ENCODE assay signal across 12 cellular contexts in genomic region chr19:48715681-48716171, GRCh38. TPM values are rescaled to one million over a fixed set of nuclear protein-coding genes. Genes with fewer than 3 reads are reported as not detected.
DNase-seq lines count a peak whose midpoint lies in the region; ATAC-seq and TF ChIP-seq lines count a peak whose summit lies in the region.
"Had no signal": no experiment of that assay in that cellular context is flagged by ENCODE, and none has a peak within 500 bp of the region (broad histone marks: within the 10 kb centered on the region; RNA-seq: fewer than 3 reads in every experiment).

No MANE protein-coding gene starts in this region.

- no peaks in the 10 kb centered on the region for H3K36me3 ChIP-seq in adrenal gland (replicated peaks in 1 of 2)
- no peaks in the 10 kb centered on the region for H3K36me3 ChIP-seq in lower lobe of right lung
- H3K36me3 ChIP-seq in tibial artery, result no peaks in the 10 kb centered on the region
- H3K36me3 ChIP-seq: neutrophil had no signal

- no peak for TF ChIP-seq POLR2A in adrenal gland (IDR thresholded peaks at IDR 0.05)

- H3K27me3 ChIP-seq in adrenal gland, result no peaks in the 10 kb centered on the region
- H3K27me3 ChIP-seq in lower lobe of right lung (ENCODE audit: low read depth), result no peaks in the 10 kb centered on the region
- no peaks in the 10 kb centered on the region for H3K27me3 ChIP-seq in tibial artery

- WGBS in adrenal gland, 4 donors, result 56 to 64% (median 61%) methylated on average over 18 to 19 of the region's 19 CpGs

- TF ChIP-seq CTCF in adrenal gland (IDR thresholded peaks at IDR 0.05) (no peak), lower lobe of right lung (IDR thresholded peaks at IDR 0.05) (no peak), tibial artery (IDR thresholded peaks at IDR 0.05) (no peak)

- H3K27ac ChIP-seq in adrenal gland, result peak overlapping the region in 3 of 5 donors; percentile 40 to 68 (median 45)
- peak overlapping the region; percentile 41 for H3K27ac ChIP-seq in lower lobe of right lung
- H3K27ac ChIP-seq in tibial artery, result peak overlapping the region; percentile 74 to 82
- H3K27ac ChIP-seq: neutrophil had no signal

- H3K4me3 ChIP-seq in adrenal gland, result no peak overlapping the region
- H3K4me3 ChIP-seq in lower lobe of right lung, result peak overlapping the region; percentile 38
- H3K4me3 ChIP-seq in tibial artery, result peak overlapping the region in 1 of 2 donors; percentile 73

- H3K4me1 ChIP-seq in adrenal gland (replicated peaks in 1 of 2), result peaks cover 41 to 61% of the 10 kb centered on the region in 2 donors
- peaks cover 45% of the 10 kb centered on the region for H3K4me1 ChIP-seq in lower lobe of right lung
- H3K4me1 ChIP-seq in tibial artery, result peaks cover 4 to 61% (median 49%) of the 10 kb centered on the region in 4 donors

- ATAC-seq in lower lobe of right lung (no peak), GM21825 (IDR thresholded peaks at IDR 0.05; ENCODE audit: unreplicated experiment) (no peak), HG03354 (IDR thresholded peaks at IDR 0.05; ENCODE audit: poor library complexity, severe bottlenecking, unreplicated experiment) (no peak)
- ATAC-seq: stimulated activated naive CD8-positive, alpha-beta T cell treated with anti-CD3 and anti-CD28 coated beads, Interleukin-15, Interleukin-2, amounts not matched to agents 100 U/mL and 50 U/mL, for 24 hours had no signal

- H3K9me3 ChIP-seq in adrenal gland (replicated peaks in 1 of 3) (no peaks in the 10 kb centered on the region), lower lobe of right lung (no peaks in the 10 kb centered on the region), tibial artery (no peaks in the 10 kb centered on the region)
- H3K9me3 ChIP-seq: neutrophil had no signal

- peak; percentile 61 for DNase-seq in activated effector memory CD4-positive, alpha-beta T cell treated with anti-CD3 and anti-CD28 coated beads, Interleukin-2, amount 50 U/mL, for 16 hours
- no peak for DNase-seq in activated effector memory CD4-positive, alpha-beta T cell treated with Interleukin-2 at 50 U/mL for 16 hours
- peak in 1 of 7 donors; percentile 48 for DNase-seq in adrenal gland
- no peak for DNase-seq in lower lobe of right lung
- no peak for DNase-seq in tibial artery
- DNase-seq in germinal center (ENCODE audit: low spot score), result no peak
- DNase-seq: NCI-H748 treated with DMSO at 0.1 percent for 48 hours; stimulated activated naive CD8-positive, alpha-beta T cell treated with anti-CD3 and anti-CD28 coated beads, Interleukin-15, Interleukin-2, amounts not matched to agents 100 U/mL and 50 U/mL, for 24 hours had no signal

- intact Hi-C loops in adrenal gland (cut with DNase I) (no loop called here), lower lobe of right lung (cut with DNase I) (no loop called here), tibial artery (cut with DNase I; ENCODE audit: low total_unique reads) (no loop called here)

RNA-seq across cellular contexts. Expression of gene MAMSTR, which starts 3.8 kb away (rescaled TPM):
- total RNA-seq in adrenal gland, result 10 to 100 TPM in 7 of 8 donors, 1 to 10 TPM in 1; 9.4 to 45.9 (median 26.4) TPM
- 10 to 100 TPM in 2 of 3 donors, 1 to 10 TPM in 1; 8.9 to 57.9 (median 31.9) TPM for polyA plus RNA-seq in adrenal gland
- total RNA-seq in lower lobe of right lung, result 1.5 TPM

RNA-seq across cellular contexts. Expression of gene FUT2, which starts 20.0 kb away (rescaled TPM):
- total RNA-seq in adrenal gland (not detected), lower lobe of right lung (1.2 TPM)
- polyA plus RNA-seq in adrenal gland, result under 1 TPM in 2 of 3 donors, not detected in 1; 0.03 to 0.24 TPM
- total RNA-seq: dermis microvascular lymphatic vessel endothelial cell had no signal

RNA-seq across cellular contexts. Expression of gene RASIP1, which starts 24.7 kb away (rescaled TPM):
- total RNA-seq in adrenal gland (10 to 100 TPM; 13.3 to 23.1 (median 16.7) TPM), lower lobe of right lung (33.4 TPM)
- 10 to 100 TPM in 2 of 3 donors, 1 to 10 TPM in 1; 5.1 to 38.9 (median 34.6) TPM for polyA plus RNA-seq in adrenal gland

RNA-seq across cellular contexts. Expression of gene IZUMO1, which starts 31.0 kb away (rescaled TPM):
- total RNA-seq in adrenal gland (1 to 10 TPM in 3 of 8 donors, under 1 TPM in 2, not detected in 3; 0.70 to 2.9 (median 1.8) TPM), lower lobe of right lung (2.9 TPM)
- 1 to 10 TPM in 2 of 3 donors, under 1 TPM in 1; 0.59 to 1.2 (median 1.2) TPM for polyA plus RNA-seq in adrenal gland

RNA-seq across cellular contexts. Expression of gene FUT1, which starts 36.7 kb away (rescaled TPM):
- total RNA-seq in adrenal gland, result 1 to 10 TPM; 1.4 to 4.5 (median 2.4) TPM
- polyA plus RNA-seq in adrenal gland, result 1 to 10 TPM; 1.2 to 1.9 (median 1.7) TPM
- 13.2 TPM for total RNA-seq in lower lobe of right lung
